In the genomic region with DNA sequence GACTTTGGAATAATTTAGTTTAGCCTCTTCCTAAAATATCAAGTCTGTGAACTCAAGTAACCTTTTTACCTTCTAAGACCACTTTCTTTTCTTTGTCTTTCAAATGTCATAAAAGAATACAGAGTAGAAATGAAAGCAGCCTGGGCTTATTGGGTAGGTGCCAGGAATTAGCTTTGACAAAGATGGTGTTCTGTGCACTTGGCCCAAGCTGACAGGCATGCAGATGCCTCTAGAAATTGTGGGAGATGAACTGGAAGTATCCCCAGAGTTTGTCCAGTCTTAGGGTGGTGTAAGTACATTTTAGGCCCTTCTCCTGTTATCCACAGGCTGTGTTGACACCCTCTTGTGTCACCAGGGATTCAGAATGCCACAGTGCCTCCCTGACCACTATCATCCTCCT, we compare ENCODE assay signal across 10 cellular contexts.
DNase-seq lines count a peak whose midpoint lies in the region; TF ChIP-seq lines count a peak whose summit lies in the region.
"Had no signal": no experiment of that assay in that cellular context is flagged by ENCODE, and none has a peak within 500 bp of the region (broad histone marks: within the 10 kb centered on the region; RNA-seq: fewer than 3 reads in every experiment).

No MANE protein-coding gene starts in this region.

- DNase-seq in GM03348 (ENCODE audit: low spot score) (peak; percentile 4), RPMI7951 (ENCODE audit: low read depth) (peak; percentile 26), fibroblast of pulmonary artery (ENCODE audit: low read depth) (peak; percentile 13), prostate gland (ENCODE audit: low spot score) (no peak), COLO829 (ENCODE audit: low spot score) (no peak), iPS-NIHi7 (ENCODE audit: extremely low spot score) (no peak), SKM-1 (lab: John Stamatoyannopoulos, UW; ENCODE audit: unreplicated experiment) (no peak)
- no peak for DNase-seq in stimulated activated CD4-positive, alpha-beta T cell treated with anti-CD3 and anti-CD28 coated beads, Interleukin-4, amount 100 ng/mL, for 24 hours
- DNase-seq: foreskin melanocyte; NK-92 treated with Interleukin-12 subunit alpha and Interleukin-12 subunit beta, amount 100 ng/mL, for 24 hours had no signal

- no peaks in the 10 kb centered on the region for H3K9me3 ChIP-seq in prostate gland

- peaks cover 8% of the 10 kb centered on the region for H3K4me1 ChIP-seq in prostate gland (replicated peaks)

- no peaks in the 10 kb centered on the region for H3K27me3 ChIP-seq in prostate gland (replicated peaks; ENCODE audit: insufficient read depth)

- intact Hi-C loops in prostate gland (cut with DNase I): loop anchor here (10.0 kb wide), 1 partner anchor 157 kb away; no protein-coding TSS in a partner anchor

- no peak for TF ChIP-seq POLR2A in prostate gland (IDR thresholded peaks at IDR 0.05)

- H3K27ac ChIP-seq in prostate gland: peak overlapping the region; percentile 74 to 83

- no peak for TF ChIP-seq CTCF in fibroblast of pulmonary artery (IDR thresholded peaks at IDR 0.05; ENCODE audit: low read length, missing control alignments)
- no peak for TF ChIP-seq CTCF in prostate gland (IDR thresholded peaks at IDR 0.05)

- H3K4me3 ChIP-seq in fibroblast of pulmonary artery (replicated peaks; ENCODE audit: low read depth, low read length) (no peak overlapping the region), prostate gland (no peak overlapping the region)

- no peaks in the 10 kb centered on the region for H3K36me3 ChIP-seq in prostate gland

Comparison
In these comparisons a context has a peak if more than half of its experiments do, and no peak if none do; other contexts are left out.
1. DNase-seq: peak in GM03348 (single experiment), RPMI7951 (single experiment) and fibroblast of pulmonary artery (single experiment); none in prostate gland (single experiment), COLO829 (single experiment), stimulated activated CD4-positive, alpha-beta T cell treated with anti-CD3 and anti-CD28 coated beads, Interleukin-4, amount 100 ng/mL, for 24 hours (single experiment), iPS-NIHi7 (single experiment) and SKM-1 (single experiment).